ENCODE assay signal across 8 cellular contexts in the genomic region with DNA sequence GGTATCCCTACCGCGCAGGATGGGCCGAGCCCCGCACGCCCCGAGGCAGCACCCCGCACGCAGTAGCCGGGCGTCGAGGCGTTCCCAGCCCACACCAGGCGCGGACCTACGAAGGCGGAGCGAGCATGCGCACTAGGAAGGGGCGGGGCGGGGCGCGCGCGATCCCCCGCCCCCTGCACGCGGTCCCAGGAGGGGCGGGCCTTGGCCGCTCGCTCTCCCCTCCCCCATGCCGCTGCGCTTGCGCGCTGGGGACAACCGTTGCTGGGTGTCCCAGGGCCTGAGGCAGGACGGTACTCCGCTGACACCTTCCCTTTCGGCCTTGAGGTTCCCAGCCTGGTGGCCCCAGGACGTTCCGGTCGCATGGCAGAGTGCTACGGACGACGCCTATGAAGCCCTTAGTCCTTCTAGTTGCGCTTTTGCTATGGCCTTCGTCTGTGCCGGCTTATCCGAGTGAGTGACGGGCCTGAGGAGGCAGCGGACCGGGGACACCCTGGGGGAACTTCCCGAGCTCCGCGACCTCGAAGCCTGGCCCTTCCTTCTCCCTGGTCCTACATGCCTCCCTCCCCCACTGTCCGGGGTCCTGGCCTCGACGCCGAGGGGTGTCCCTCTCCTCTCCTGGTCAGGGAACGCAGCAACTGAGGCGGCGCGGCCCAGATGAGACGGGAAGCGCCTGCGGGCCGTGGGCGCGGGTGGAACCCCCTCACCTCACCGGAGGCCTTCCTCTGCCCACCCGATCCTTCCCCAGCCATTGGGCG. TPM values are rescaled to one million over a fixed set of nuclear protein-coding genes. Genes with fewer than 3 reads are reported as not detected.
DNase-seq lines count a peak whose midpoint lies in the region; ATAC-seq and TF ChIP-seq lines count a peak whose summit lies in the region.
"Had no signal": no experiment of that assay in that cellular context is flagged by ENCODE, and none has a peak within 500 bp of the region (broad histone marks: within the 10 kb centered on the region; RNA-seq: fewer than 3 reads in every experiment).

A gene (plus strand): TSS at position 258 of the 755 bp plus-strand sequence. CDS start 129 bp downstream, at position 387.

- peaks cover 15 to 20% of the 10 kb centered on the region in 2 donors for H3K27me3 Mint-ChIP-seq in T-cell

- in situ Hi-C loops in astrocyte of the spinal cord (cut with HindIII; ENCODE audit: low sequenced_read_pairs), result no loop called here

- CTCF ChIA-PET in T-cell (lab: Charles Lee), result no interaction called here

- DNase-seq in T-cell (peak in 26 of 34 experiments; percentile 4 to 63 (median 32)), astrocyte of the spinal cord (ENCODE audit: low read depth, low spot score) (peak; percentile 52), kidney tubule cell (ENCODE audit: low spot score) (peak; percentile 60), GM03348 (ENCODE audit: low spot score) (no peak), omental fat pad (ENCODE audit: low spot score) (no peak)
- DNase-seq in stimulated activated CD4-positive, alpha-beta T cell treated with anti-CD3 and anti-CD28 coated beads, TNF-alpha, amount 100 ng/mL, for 4 hours (ENCODE audit: low read depth in 3 of 3), result peak in 2 of 3 experiments; percentile 9 to 31

- H3K36me3 Mint-ChIP-seq in T-cell, result no peaks in the 10 kb centered on the region

- POLR2A ChIA-PET in T-cell (lab: Charles Lee), result no interaction called here

- H3K4me3 Mint-ChIP-seq in T-cell, result peak within 1 kb of the TSS in 2 of 3 donors; percentile 40 to 53

- TF ChIP-seq CTCF in astrocyte of the spinal cord (IDR thresholded peaks at IDR 0.05; ENCODE audit: low read depth, low read length), result no peak
- no peak for TF ChIP-seq CTCF in omental fat pad (IDR thresholded peaks at IDR 0.05)

- H3K27ac Mint-ChIP-seq in T-cell, result no peak within 1 kb of the TSS

- ATAC-seq in T-cell (replicated peaks in 1 of 4) (peak; percentile 56 to 69 (median 62)), omental fat pad (ENCODE audit: low FRiP score) (no peak), GM21529 (IDR thresholded peaks at IDR 0.05; ENCODE audit: unreplicated experiment) (no peak)

- peak within 1 kb of the TSS; percentile 40 for H3K4me3 ChIP-seq in astrocyte of the spinal cord (ENCODE audit: low read depth, low read length)

- no peaks in the 10 kb centered on the region for H3K9me3 Mint-ChIP-seq in T-cell

- H3K4me1 Mint-ChIP-seq in T-cell, result no peaks in the 10 kb centered on the region

RNA-seq across cellular contexts. Expression of the gene that starts here (rescaled TPM):
- total RNA-seq in T-cell (under 1 TPM in 2 of 5 donors, not detected in 3; 0.33 to 0.64 TPM), omental fat pad (1 to 10 TPM in 3 of 4 donors, under 1 TPM in 1; 0.93 to 4.1 (median 2.7) TPM)
- total RNA-seq: NCI-H460 had no signal

Comparison
In these comparisons a context has a peak if more than half of its experiments do, and no peak if none do; other contexts are left out.
1. Peak in DNase-seq and ATAC-seq in T-cell; RNA of the gene not detected or under 1 TPM.
2. DNase-seq: peak in astrocyte of the spinal cord (single experiment), kidney tubule cell (single experiment) and stimulated activated CD4-positive, alpha-beta T cell treated with anti-CD3 and anti-CD28 coated beads, TNF-alpha, amount 100 ng/mL, for 4 hours (2 of 3); none in GM03348 (single experiment) and omental fat pad (single experiment).